Comparison of ENCODE assay signal across 15 cellular contexts in the genomic region with DNA sequence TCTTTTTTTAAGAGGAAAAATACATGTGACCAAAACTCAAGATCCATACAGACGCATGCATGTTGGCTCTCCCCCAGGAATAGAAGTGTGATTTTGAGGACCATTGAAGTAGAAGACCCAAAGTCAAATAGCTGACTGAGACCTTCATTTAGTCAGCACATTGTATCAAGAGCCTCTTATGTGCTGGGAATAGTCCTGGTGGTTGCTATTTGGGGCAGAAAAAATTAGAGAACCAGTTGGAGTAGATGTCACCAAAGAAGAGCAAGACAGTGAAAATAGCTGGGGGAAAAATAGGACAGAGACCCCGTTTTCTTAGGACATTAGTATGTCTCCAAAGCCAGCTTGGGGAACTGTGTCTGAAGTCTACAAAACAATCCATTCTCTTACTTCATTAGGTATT.
DNase-seq lines count a peak whose midpoint lies in the region; ATAC-seq and FAIRE-seq lines count a peak whose summit lies in the region.
"Had no signal": no experiment of that assay in that cellular context is flagged by ENCODE, and none has a peak within 500 bp of the region (broad histone marks: within the 10 kb centered on the region; RNA-seq: fewer than 3 reads in every experiment).

No MANE protein-coding gene starts in this region.

- no peak overlapping the region for H3K4me3 ChIP-seq in small intestine (ENCODE audit: low read depth in 1 of 2, low read length in 2 of 2)
- H3K4me3 ChIP-seq: A549, HAP-1 had no signal

- 86 to 94% (median 87%) methylated on average over 2 of the region's 2 CpGs for WGBS in small intestine, 3 donors

- in situ Hi-C loops in G401 (cut with HindIII; ENCODE audit: low sequenced_read_pairs), result no loop called here

- peaks cover 3 to 11% of the 10 kb centered on the region in 2 donors for H3K4me1 ChIP-seq in small intestine (ENCODE audit: control insufficient read depth in 2 of 2, insufficient read depth in 1 of 2, low read depth in 1 of 2, low read length in 1 of 2)

- no peak for ATAC-seq in GM19455 (IDR thresholded peaks at IDR 0.05; ENCODE audit: unreplicated experiment)
- ATAC-seq: A549; CD8-positive, alpha-beta T cell had no signal

- peak; percentile 94 for DNase-seq in DMS79 (lab: John Stamatoyannopoulos, UW)
- peak; percentile 70 for DNase-seq in G401 (ENCODE audit: low spot score)
- DNase-seq in NCI-H2029 treated with DMSO at 0.1 percent for 48 hours (lab: John Stamatoyannopoulos, UW), result peak; percentile 72
- DNase-seq in 8988T, result no peak
- DNase-seq in small intestine, result no peak
- DNase-seq: AML-193; Calu3; CD8-positive, alpha-beta T cell; GF-D8; KBM-7 had no signal

- H3K36me3 ChIP-seq in small intestine (ENCODE audit: control insufficient read depth in 2 of 2, insufficient read depth in 2 of 2, low read length in 2 of 2), result no peaks in the 10 kb centered on the region
- H3K36me3 ChIP-seq: HAP-1 had no signal

- H3K27me3 ChIP-seq in small intestine (ENCODE audit: control insufficient read depth in 2 of 2, insufficient read depth in 2 of 2, low read length in 2 of 2), result no peaks in the 10 kb centered on the region

- H3K27ac ChIP-seq in small intestine (ENCODE audit: low read depth in 1 of 2, low read length in 1 of 2), result no peak overlapping the region
- H3K27ac ChIP-seq: A549 had no signal

- no peaks in the 10 kb centered on the region for H3K9me3 ChIP-seq in small intestine (ENCODE audit: control insufficient read depth, low read depth)
- H3K9me3 ChIP-seq: A549, HAP-1 had no signal

- FAIRE-seq in small intestine (lab: Jason Lieb, UNC), result no peak
- FAIRE-seq: A549, H1, HTR-8/SVneo had no signal

Comparison
In these comparisons a context has a peak if more than half of its experiments do, and no peak if none do; other contexts are left out.
1. DNase-seq: peak in DMS79 (single experiment), G401 (single experiment) and NCI-H2029 treated with DMSO at 0.1 percent for 48 hours (single experiment); none in 8988T (single experiment) and small intestine (single experiment).